16 cellular contexts compared by ENCODE assay signal in the genomic region with DNA sequence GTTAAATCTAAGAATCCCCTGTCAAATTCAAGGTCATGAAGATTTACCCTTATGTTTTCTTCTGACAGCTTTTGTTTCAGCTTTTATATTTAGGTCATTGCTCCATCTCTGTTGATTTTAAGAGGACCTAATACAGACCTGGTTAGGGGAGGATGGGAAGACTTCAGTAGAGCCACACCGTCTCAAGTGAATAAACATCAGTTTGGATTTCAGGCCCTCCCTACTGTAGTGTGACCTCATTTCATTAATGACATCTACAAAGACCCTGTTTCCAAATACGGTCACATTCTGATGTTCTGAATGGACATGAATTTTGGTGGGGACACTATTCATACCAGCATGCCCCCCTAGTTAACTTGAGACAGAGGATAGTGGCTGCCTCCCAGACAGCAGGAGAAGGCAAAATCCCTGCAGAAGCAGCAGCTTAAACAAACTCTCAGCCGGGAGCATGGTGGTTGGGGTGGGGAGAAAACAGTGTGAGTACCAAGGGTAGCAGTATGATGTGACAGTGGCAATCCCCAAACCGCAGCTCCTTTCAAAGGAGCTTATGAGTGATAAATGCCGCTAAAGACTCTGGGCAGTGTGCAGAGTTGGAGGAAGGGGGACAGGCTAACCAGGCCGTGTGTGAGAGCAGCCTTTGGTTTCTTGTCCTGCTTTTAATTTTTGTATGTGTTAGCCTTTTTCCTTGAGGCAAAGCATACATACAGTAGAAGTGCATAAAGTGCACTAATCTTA.
"Had no signal": no experiment of that assay in that cellular context is flagged by ENCODE, and none has a peak within 500 bp of the region (broad histone marks: within the 10 kb centered on the region; RNA-seq: fewer than 3 reads in every experiment).

No MANE protein-coding gene starts in this region.

- DNase-seq: activated CD4-positive, alpha-beta T cell treated with anti-CD3 and anti-CD28 coated beads for 36 hours; activated CD8-positive, alpha-beta memory T cell treated with anti-CD3 and anti-CD28 coated beads, Interleukin-2, amount 50 U/mL, for 48 hours; activated CD8-positive, alpha-beta T cell treated with anti-CD3 and anti-CD28 coated beads for 36 hours; activated naive CD4-positive, alpha-beta T cell treated with Interleukin-2 at 50 U/mL for 16 hours; esophagus squamous epithelium; foreskin keratinocyte; kidney; left ventricle myocardium superior; mesendoderm; pancreas; stimulated activated CD4-positive, alpha-beta T cell treated with anti-CD3 and anti-CD28 coated beads, Interleukin-4, amount 100 ng/mL, for 24 hours; stomach had no signal

- H3K4me3 Mint-ChIP-seq: activated CD4-positive, alpha-beta T cell treated with anti-CD3 and anti-CD28 coated beads for 36 hours; activated CD8-positive, alpha-beta T cell treated with anti-CD3 and anti-CD28 coated beads for 36 hours; activated T-helper 1 cell treated with anti-CD3 and anti-CD28 coated beads, Interleukin-12 subunit alpha, Interleukin-12 subunit beta, Interleukin-2, Interleukin-4 antibody, amounts not matched to agents 30 ng/mL and 10 ng/mL and 1 ng/mL, durations not matched to agents 14 hours and 24 hours and 36 hours; neural crest cell had no signal

- H3K4me1 Mint-ChIP-seq: activated CD4-positive, alpha-beta T cell treated with anti-CD3 and anti-CD28 coated beads for 36 hours had no signal

- ATAC-seq: activated CD4-positive, alpha-beta T cell treated with anti-CD3 and anti-CD28 coated beads for 36 hours; activated CD8-positive, alpha-beta T cell treated with anti-CD3 and anti-CD28 coated beads for 36 hours; foreskin keratinocyte; left ventricle myocardium superior; pancreas had no signal

- H3K9me3 Mint-ChIP-seq: activated CD8-positive, alpha-beta T cell treated with anti-CD3 and anti-CD28 coated beads for 36 hours; activated T-helper 1 cell treated with anti-CD3 and anti-CD28 coated beads, Interleukin-12 subunit alpha, Interleukin-12 subunit beta, Interleukin-2, Interleukin-4 antibody, amounts not matched to agents 30 ng/mL and 10 ng/mL and 1 ng/mL, durations not matched to agents 14 hours and 24 hours and 36 hours had no signal

- H3K27ac Mint-ChIP-seq: activated CD4-positive, alpha-beta T cell treated with anti-CD3 and anti-CD28 coated beads for 36 hours; activated CD8-positive, alpha-beta T cell treated with anti-CD3 and anti-CD28 coated beads for 36 hours; activated T-helper 1 cell treated with anti-CD3 and anti-CD28 coated beads, Interleukin-12 subunit alpha, Interleukin-12 subunit beta, Interleukin-2, Interleukin-4 antibody, amounts not matched to agents 30 ng/mL and 10 ng/mL and 1 ng/mL, durations not matched to agents 14 hours and 24 hours and 36 hours had no signal

- H3K4me3 ChIP-seq: cardiac muscle cell, esophagus squamous epithelium, pancreas, stomach, thoracic aorta had no signal
